8 cellular contexts compared by ENCODE assay signal in genomic region chr14:93132472-93133065, GRCh38. TPM values are rescaled to one million over a fixed set of nuclear protein-coding genes. Genes with fewer than 3 reads are reported as not detected.
DNase-seq lines count a peak whose midpoint lies in the region; ATAC-seq, FAIRE-seq and TF ChIP-seq lines count a peak whose summit lies in the region.

No MANE protein-coding gene starts in this region.

- intact Hi-C loops in CD14-positive monocyte (cut with micrococcal nuclease), result no loop called here
- intact Hi-C loops in naive thymus-derived CD4-positive, alpha-beta T cell (cut with micrococcal nuclease), result loop anchor here in 1 of 2 donors (1.0 kb wide), 1 partner anchor 19 kb away; no protein-coding TSS in a partner anchor

- H3K4me3 Mint-ChIP-seq in CD14-positive monocyte, result peak overlapping the region in 1 of 2 donors; percentile 42
- no peak overlapping the region for H3K4me3 Mint-ChIP-seq in endothelial cell (ENCODE audit: unreplicated experiment)
- H3K4me3 Mint-ChIP-seq in naive thymus-derived CD4-positive, alpha-beta T cell, result no peak overlapping the region

- H3K4me1 ChIP-seq in naive thymus-derived CD4-positive, alpha-beta T cell (ENCODE audit: control insufficient read depth in 2 of 2, insufficient read depth in 2 of 2, low read length in 2 of 2), result no peaks in the 10 kb centered on the region

- peak overlapping the region; percentile 87 to 98 (median 93) for H3K27ac Mint-ChIP-seq in CD14-positive monocyte
- H3K27ac Mint-ChIP-seq in endothelial cell (ENCODE audit: unreplicated experiment), result no peak overlapping the region
- H3K27ac Mint-ChIP-seq in naive thymus-derived CD4-positive, alpha-beta T cell, result no peak overlapping the region

- CTCF ChIA-PET in naive thymus-derived CD4-positive, alpha-beta T cell (lab: Charles Lee), result interaction anchor here (0.6 to 9.9 kb wide), 13 partner anchors 14 to 187 kb away, joined by 3 to 108 read pairs (median 3); partner anchors contain the start of gene ITPK1

- peak; percentile 67 for FAIRE-seq in GM18507 (lab: Jason Lieb, UNC)

- POLR2A ChIA-PET in naive thymus-derived CD4-positive, alpha-beta T cell (lab: Charles Lee), result interaction anchor here (1.4 to 1.7 kb wide), 2 partner anchors 17 to 19 kb away, joined by 3 to 5 read pairs; no protein-coding TSS in a partner anchor

- no peaks in the 10 kb centered on the region for H3K27me3 ChIP-seq in naive thymus-derived CD4-positive, alpha-beta T cell (ENCODE audit: control insufficient read depth in 2 of 2, insufficient read depth in 2 of 2, low read length in 2 of 2)

- no peak overlapping the region for H3K27ac ChIP-seq in naive thymus-derived CD4-positive, alpha-beta T cell (ENCODE audit: low read depth, low read length)

- H3K27me3 Mint-ChIP-seq in CD14-positive monocyte (ENCODE audit: low read depth in 3 of 3) (peaks cover 0 to 4% (median 1%) of the 10 kb centered on the region in 3 donors), endothelial cell (ENCODE audit: unreplicated experiment) (peaks cover 2% of the 10 kb centered on the region)
- H3K27me3 Mint-ChIP-seq in naive thymus-derived CD4-positive, alpha-beta T cell, result peaks cover 0 to 11% (median 0%) of the 10 kb centered on the region in 5 donors

- DNase-seq in CD14-positive monocyte (ENCODE audit: low spot score), result no peak
- DNase-seq in GM18507 (ENCODE audit: extremely low spot score, insufficient read length, low read depth), result no peak
- peak; percentile 47 for DNase-seq in RKO (ENCODE audit: low spot score)
- DNase-seq in endothelial cell (ENCODE audit: low spot score), result peak; percentile 31
- peak in 4 of 9 donors; percentile 8 to 28 (median 16) for DNase-seq in naive thymus-derived CD4-positive, alpha-beta T cell
- no peak for DNase-seq in central memory CD4-positive, alpha-beta T cell
- DNase-seq in KG1 (lab: John Stamatoyannopoulos, UW), result no peak
- no peak for DNase-seq in stimulated activated CD4-positive, alpha-beta T cell treated with anti-CD3 and anti-CD28 coated beads, Interleukin-2, amount 100 ng/mL, for 48 hours

- H3K9me3 Mint-ChIP-seq in CD14-positive monocyte, result no peaks in the 10 kb centered on the region
- no peaks in the 10 kb centered on the region for H3K9me3 Mint-ChIP-seq in endothelial cell (ENCODE audit: unreplicated experiment)
- no peaks in the 10 kb centered on the region for H3K9me3 Mint-ChIP-seq in naive thymus-derived CD4-positive, alpha-beta T cell

- H3K4me1 Mint-ChIP-seq in CD14-positive monocyte (peaks cover 66% of the 10 kb centered on the region), endothelial cell (ENCODE audit: unreplicated experiment) (no peaks in the 10 kb centered on the region)
- H3K4me1 Mint-ChIP-seq in naive thymus-derived CD4-positive, alpha-beta T cell, result peaks cover 0 to 2% (median 0%) of the 10 kb centered on the region in 7 donors

- H3K9me3 ChIP-seq in naive thymus-derived CD4-positive, alpha-beta T cell (ENCODE audit: control insufficient read depth in 2 of 3, low read length in 3 of 3), result no peaks in the 10 kb centered on the region

- no peaks in the 10 kb centered on the region for H3K36me3 ChIP-seq in naive thymus-derived CD4-positive, alpha-beta T cell (ENCODE audit: control insufficient read depth in 2 of 3, insufficient read depth in 3 of 3, low read length in 3 of 3)

- ATAC-seq in naive thymus-derived CD4-positive, alpha-beta T cell, result peak; percentile 70

- H3K4me3 ChIP-seq in naive thymus-derived CD4-positive, alpha-beta T cell (ENCODE audit: low read length), result no peak overlapping the region

- H3K36me3 Mint-ChIP-seq in CD14-positive monocyte (no peaks in the 10 kb centered on the region), endothelial cell (ENCODE audit: low read depth, unreplicated experiment) (no peaks in the 10 kb centered on the region)
- no peaks in the 10 kb centered on the region for H3K36me3 Mint-ChIP-seq in naive thymus-derived CD4-positive, alpha-beta T cell

- peak; percentile 61 for TF ChIP-seq CTCF in CD14-positive monocyte (IDR thresholded peaks at IDR 0.05)
- no peak for TF ChIP-seq CTCF in endothelial cell (IDR thresholded peaks at IDR 0.05; ENCODE audit: unreplicated experiment)

RNA-seq across cellular contexts. Expression of gene ITPK1, which starts 16.8 kb away (rescaled TPM):
- 10 to 100 TPM; 57.1 to 63.0 TPM for polyA plus RNA-seq in CD14-positive monocyte
- total RNA-seq in endothelial cell (ENCODE audit: unreplicated experiment), result 39.2 TPM
- total RNA-seq in naive thymus-derived CD4-positive, alpha-beta T cell, result 10 to 100 TPM; 19.6 to 71.8 (median 27.4) TPM
- 10 to 100 TPM; 10.2 to 16.8 TPM for polyA plus RNA-seq in naive thymus-derived CD4-positive, alpha-beta T cell

RNA-seq across cellular contexts. Expression of gene MOAP1, which starts 52.1 kb away (rescaled TPM):
- 10 to 100 TPM; 22.5 to 22.6 TPM for polyA plus RNA-seq in CD14-positive monocyte
- 22.4 TPM for total RNA-seq in endothelial cell (ENCODE audit: unreplicated experiment)
- 100 to 1,000 TPM in 1 of 5 experiments, 10 to 100 TPM in 4; 20.5 to 102 (median 43.6) TPM for total RNA-seq in naive thymus-derived CD4-positive, alpha-beta T cell
- polyA plus RNA-seq in naive thymus-derived CD4-positive, alpha-beta T cell, result 10 to 100 TPM; 59.4 to 80.8 TPM

RNA-seq across cellular contexts. Expression of gene LYSET, which starts 52.5 kb away (rescaled TPM):
- 10 to 100 TPM; 36.9 to 43.3 TPM for polyA plus RNA-seq in CD14-positive monocyte
- total RNA-seq in endothelial cell (ENCODE audit: unreplicated experiment), result 13.6 TPM
- 10 to 100 TPM in 4 of 5 experiments, 1 to 10 TPM in 1; 8.0 to 26.6 (median 12.4) TPM for total RNA-seq in naive thymus-derived CD4-positive, alpha-beta T cell
- 10 to 100 TPM; 42.1 to 47.7 TPM for polyA plus RNA-seq in naive thymus-derived CD4-positive, alpha-beta T cell

Comparison
In these comparisons a context has a peak if more than half of its experiments do, and no peak if none do; other contexts are left out.
1. DNase-seq: peak in RKO (single experiment) and endothelial cell (single experiment); none in CD14-positive monocyte (single experiment), GM18507 (single experiment), central memory CD4-positive, alpha-beta T cell (single experiment), KG1 (single experiment) and stimulated activated CD4-positive, alpha-beta T cell treated with anti-CD3 and anti-CD28 coated beads, Interleukin-2, amount 100 ng/mL, for 48 hours (0 of 2).
2. H3K27ac Mint-ChIP-seq: peak in CD14-positive monocyte (7 of 7); none in endothelial cell (single experiment) and naive thymus-derived CD4-positive, alpha-beta T cell (0 of 9).